Comparison of ENCODE assay signal across 19 cellular contexts in genomic region chr20:9262653-9263194, GRCh38.
DNase-seq lines count a peak whose midpoint lies in the region; ATAC-seq and TF ChIP-seq lines count a peak whose summit lies in the region.
"Had no signal": no experiment of that assay in that cellular context is flagged by ENCODE, and none has a peak within 500 bp of the region (broad histone marks: within the 10 kb centered on the region; RNA-seq: fewer than 3 reads in every experiment).

No MANE protein-coding gene starts in this region.

- H3K4me1 ChIP-seq in right atrium auricular region (peaks cover 0 to 21% of the 10 kb centered on the region in 2 donors), parathyroid adenoma (no peaks in the 10 kb centered on the region)

- no peak overlapping the region for H2AFZ ChIP-seq in parathyroid adenoma

- H3K9ac ChIP-seq in parathyroid adenoma, result no peak overlapping the region

- TF ChIP-seq CTCF in right atrium auricular region (IDR thresholded peaks at IDR 0.05) (no peak), parathyroid adenoma (IDR thresholded peaks at IDR 0.05) (no peak)

- H3K27me3 ChIP-seq in right atrium auricular region (no peaks in the 10 kb centered on the region), parathyroid adenoma (ENCODE audit: control insufficient read depth, insufficient read depth, low read length) (no peaks in the 10 kb centered on the region)
- H3K27me3 ChIP-seq: ascending aorta, vagina had no signal

- no peak for ATAC-seq in GM18873 (IDR thresholded peaks at IDR 0.05; ENCODE audit: low FRiP score, unreplicated experiment)
- ATAC-seq: activated CD8-positive, alpha-beta memory T cell treated with anti-CD3 and anti-CD28 coated beads, Interleukin-2, amount 10 ng/mL, durations not matched to agents 7 days and 5 days; GM12878 had no signal

- intact Hi-C loops in dendritic cell treated with granulocyte-macrophage colony-stimulating factor and Interleukin-4, amounts not matched to agents 40 ng/mL and 50 ng/mL, for 4 days (cut with micrococcal nuclease), result no loop called here

- H3K4me3 Mint-ChIP-seq in dendritic cell treated with granulocyte-macrophage colony-stimulating factor and Interleukin-4, amounts not matched to agents 40 ng/mL and 50 ng/mL, for 4 days, result no peak overlapping the region
- H3K4me3 Mint-ChIP-seq: activated CD8-positive, alpha-beta memory T cell treated with anti-CD3 and anti-CD28 coated beads, Interleukin-2, amount 10 ng/mL, durations not matched to agents 7 days and 5 days; T-helper 1 cell treated with Interleukin-12 subunit alpha and Interleukin-12 subunit beta and Interleukin-4 antibody, amounts not matched to agents 30 μg/mL and 1 μg/mL, for 36 hours had no signal

- H3K4me3 ChIP-seq in right atrium auricular region (peak overlapping the region in 1 of 2 donors; percentile 1), parathyroid adenoma (ENCODE audit: low read depth, low read length) (no peak overlapping the region)
- H3K4me3 ChIP-seq: GM12878 had no signal

- in situ Hi-C loops in G401 (cut with HindIII; ENCODE audit: low sequenced_read_pairs), result no loop called here

- H3K4me2 ChIP-seq in parathyroid adenoma (ENCODE audit: low read length), result no peak overlapping the region

- H3K36me3 Mint-ChIP-seq in dendritic cell treated with granulocyte-macrophage colony-stimulating factor and Interleukin-4, amounts not matched to agents 40 ng/mL and 50 ng/mL, for 4 days (ENCODE audit: low read depth), result no peaks in the 10 kb centered on the region
- H3K36me3 Mint-ChIP-seq: activated CD8-positive, alpha-beta memory T cell treated with anti-CD3 and anti-CD28 coated beads, Interleukin-2, amount 10 ng/mL, durations not matched to agents 7 days and 5 days had no signal

- H3K79me2 ChIP-seq in parathyroid adenoma, result no peaks in the 10 kb centered on the region

- DNase-seq in G401 (ENCODE audit: low spot score), result peak; percentile 36
- no peak for DNase-seq in right atrium auricular region (ENCODE audit: low spot score)
- DNase-seq in EL, result no peak
- no peak for DNase-seq in NCI-H2107 (lab: John Stamatoyannopoulos, UW)
- DNase-seq in activated effector memory CD4-positive, alpha-beta T cell treated with Interleukin-2 at 50 U/mL for 16 hours, result no peak
- DNase-seq: activated CD8-positive, alpha-beta memory T cell treated with anti-CD3 and anti-CD28 coated beads, Interleukin-2, amount 10 ng/mL, durations not matched to agents 7 days and 5 days; activated gamma-delta T cell; mesendoderm; NCI-H2081; stimulated activated CD4-positive, alpha-beta T cell treated with anti-CD3 and anti-CD28 coated beads, Interleukin-12 subunit alpha, Interleukin-12 subunit beta, amount 100 ng/mL, for 4 hours; stimulated activated naive CD4-positive, alpha-beta T cell had no signal

- peak overlapping the region; percentile 40 for H3K27ac Mint-ChIP-seq in dendritic cell treated with granulocyte-macrophage colony-stimulating factor and Interleukin-4, amounts not matched to agents 40 ng/mL and 50 ng/mL, for 4 days
- H3K27ac Mint-ChIP-seq: activated CD8-positive, alpha-beta memory T cell treated with anti-CD3 and anti-CD28 coated beads, Interleukin-2, amount 10 ng/mL, durations not matched to agents 7 days and 5 days; T-helper 1 cell treated with Interleukin-12 subunit alpha and Interleukin-12 subunit beta and Interleukin-4 antibody, amounts not matched to agents 30 μg/mL and 1 μg/mL, for 36 hours had no signal

- H3K27ac ChIP-seq in right atrium auricular region (peak overlapping the region; percentile 24 to 57), parathyroid adenoma (peak overlapping the region; percentile 11)
- H3K27ac ChIP-seq: RWPE1, vagina had no signal

- H3K36me3 ChIP-seq in right atrium auricular region, result no peaks in the 10 kb centered on the region
- H3K36me3 ChIP-seq in parathyroid adenoma (ENCODE audit: control insufficient read depth, insufficient read depth, low read length), result no peaks in the 10 kb centered on the region
- H3K36me3 ChIP-seq: ascending aorta, vagina had no signal

- H3K9me3 ChIP-seq in right atrium auricular region, result no peaks in the 10 kb centered on the region
- H3K9me3 ChIP-seq in parathyroid adenoma (ENCODE audit: control insufficient read depth, low read length), result no peaks in the 10 kb centered on the region
- H3K9me3 ChIP-seq: ascending aorta, vagina had no signal

- H3K4me1 Mint-ChIP-seq in dendritic cell treated with granulocyte-macrophage colony-stimulating factor and Interleukin-4, amounts not matched to agents 40 ng/mL and 50 ng/mL, for 4 days (ENCODE audit: low read depth), result peaks cover 24% of the 10 kb centered on the region
- H3K4me1 Mint-ChIP-seq: activated CD8-positive, alpha-beta memory T cell treated with anti-CD3 and anti-CD28 coated beads, Interleukin-2, amount 10 ng/mL, durations not matched to agents 7 days and 5 days had no signal

- H3K9me3 Mint-ChIP-seq in dendritic cell treated with granulocyte-macrophage colony-stimulating factor and Interleukin-4, amounts not matched to agents 40 ng/mL and 50 ng/mL, for 4 days, result no peaks in the 10 kb centered on the region
- H3K9me3 Mint-ChIP-seq: T-helper 1 cell treated with Interleukin-12 subunit alpha and Interleukin-12 subunit beta and Interleukin-4 antibody, amounts not matched to agents 30 μg/mL and 1 μg/mL, for 36 hours had no signal

- H3K27me3 Mint-ChIP-seq in dendritic cell treated with granulocyte-macrophage colony-stimulating factor and Interleukin-4, amounts not matched to agents 40 ng/mL and 50 ng/mL, for 4 days, result no peaks in the 10 kb centered on the region
- H3K27me3 Mint-ChIP-seq: activated CD8-positive, alpha-beta memory T cell treated with anti-CD3 and anti-CD28 coated beads, Interleukin-2, amount 10 ng/mL, durations not matched to agents 7 days and 5 days had no signal
